ENCODE assay signal across 25 cellular contexts in genomic region chrX:110062919-110063318, GRCh38.
"Had no signal": no experiment of that assay in that cellular context is flagged by ENCODE, and none has a peak within 500 bp of the region (broad histone marks: within the 10 kb centered on the region; RNA-seq: fewer than 3 reads in every experiment).

No MANE protein-coding gene starts in this region.

- H3K4me3 ChIP-seq: esophagus squamous epithelium, heart right ventricle, mucosa of descending colon, ovary, stomach, thyroid gland, vagina had no signal

- H3K36me3 ChIP-seq: esophagus squamous epithelium, heart right ventricle, ovary, stomach, thyroid gland, vagina had no signal

- H3K27ac ChIP-seq: esophagus squamous epithelium, ovary, stomach, thyroid gland, vagina had no signal

- DNase-seq: cerebellar nuclear complex; cortex of kidney; effector memory CD8-positive, alpha-beta T cell; erythroblast; esophagus squamous epithelium; heart right ventricle; hippocampal formation; islet precursor cell; kidney glomerular epithelial cell; mesenchymal stem cell; mucosa of descending colon; naive B cell; occipital lobe; ovary; posterior cingulate gyrus; stimulated activated CD4-positive, alpha-beta T cell treated with anti-CD3 and anti-CD28 coated beads, Interleukin-2, amount 100 ng/mL, for 24 hours; stimulated activated CD4-positive, alpha-beta T cell treated with anti-CD3 and anti-CD28 coated beads, Interleukin-4, amount 100 ng/mL, for 24 hours; stimulated activated naive CD4-positive, alpha-beta T cell treated with Interleukin-2 at 50 U/mL for 16 hours; stomach; thyroid gland; trophoblast cell had no signal

- ATAC-seq: effector memory CD8-positive, alpha-beta T cell; mucosa of descending colon; natural killer cell treated with Interleukin-12 subunit alpha and Interleukin-12 subunit beta and Interleukin-15 and Interleukin-18, amount 100 ng/mL, for 72 hours; sciatic nerve; stimulated activated effector memory CD8-positive, alpha-beta T cell treated with anti-CD3 and anti-CD28 coated beads, Interleukin-12 subunit alpha, Interleukin-12 subunit beta, amount 100 ng/mL, for 72 hours had no signal

- H3K9me3 ChIP-seq: esophagus squamous epithelium, mucosa of descending colon, ovary, stomach, thyroid gland, vagina had no signal

- H3K27me3 ChIP-seq: esophagus squamous epithelium, ovary, stomach, thyroid gland, vagina had no signal

- H3K4me1 ChIP-seq: thyroid gland, vagina had no signal
